Comparison of ENCODE assay signal across 10 cellular contexts in genomic region chr18:9803698-9804516, GRCh38.
DNase-seq lines count a peak whose midpoint lies in the region; ATAC-seq, FAIRE-seq and TF ChIP-seq lines count a peak whose summit lies in the region.
"Had no signal": no experiment of that assay in that cellular context is flagged by ENCODE, and none has a peak within 500 bp of the region (broad histone marks: within the 10 kb centered on the region; RNA-seq: fewer than 3 reads in every experiment).

No MANE protein-coding gene starts in this region.

- no peaks in the 10 kb centered on the region for H3K4me1 Mint-ChIP-seq in stimulated activated effector memory CD8-positive, alpha-beta T cell treated with anti-CD3 and anti-CD28 coated beads, Interleukin-12 subunit alpha, Interleukin-12 subunit beta, amount 100 ng/mL, for 72 hours
- H3K4me1 Mint-ChIP-seq: activated naive CD4-positive, alpha-beta T cell treated with anti-CD3 and anti-CD28 coated beads, Interleukin-2, amount 10 ng/mL, durations not matched to agents 7 days and 5 days had no signal

- no peaks in the 10 kb centered on the region for H3K79me2 ChIP-seq in keratinocyte (ENCODE audit: control insufficient read depth, insufficient read depth, low read length)

- TF ChIP-seq CTCF in adrenal gland (IDR thresholded peaks at IDR 0.05) (no peak), keratinocyte (optimal IDR thresholded peaks at IDR 0.05 in 1 of 3, IDR thresholded peaks at IDR 0.05 in 1 of 3, conservative IDR thresholded peaks at IDR 0.05 in 1 of 3; ENCODE audit: extremely low read depth in 1 of 3, insufficient read depth in 2 of 3, low read length in 3 of 3) (no peak), uterus (IDR thresholded peaks at IDR 0.05) (no peak)

- no peaks in the 10 kb centered on the region for H3K36me3 Mint-ChIP-seq in stimulated activated effector memory CD8-positive, alpha-beta T cell treated with anti-CD3 and anti-CD28 coated beads, Interleukin-12 subunit alpha, Interleukin-12 subunit beta, amount 100 ng/mL, for 72 hours
- H3K36me3 Mint-ChIP-seq: activated naive CD4-positive, alpha-beta T cell treated with anti-CD3 and anti-CD28 coated beads, Interleukin-2, amount 10 ng/mL, durations not matched to agents 7 days and 5 days had no signal

- H3K4me1 ChIP-seq in adrenal gland (replicated peaks in 1 of 2) (peaks cover 35 to 46% of the 10 kb centered on the region in 2 donors), keratinocyte (ENCODE audit: control insufficient read depth, extremely low read depth, insufficient read depth, low read length) (peaks cover 13% of the 10 kb centered on the region), uterus (peaks cover 0 to 2% of the 10 kb centered on the region in 2 donors)

- no peak overlapping the region for H2AFZ ChIP-seq in keratinocyte (ENCODE audit: control insufficient read depth, low read length)

- H3K27ac ChIP-seq in adrenal gland (peak overlapping the region; percentile 73 to 91 (median 88)), keratinocyte (ENCODE audit: control insufficient read depth, insufficient read depth, low read length) (no peak overlapping the region), substantia nigra (ENCODE audit: low read depth, low read length, poor library complexity, severe bottlenecking) (peak overlapping the region; percentile 32), uterus (no peak overlapping the region)
- H3K27ac ChIP-seq: SJSA1 had no signal

- no peaks in the 10 kb centered on the region for H3K9me3 Mint-ChIP-seq in stimulated activated effector memory CD8-positive, alpha-beta T cell treated with anti-CD3 and anti-CD28 coated beads, Interleukin-12 subunit alpha, Interleukin-12 subunit beta, amount 100 ng/mL, for 72 hours
- H3K9me3 Mint-ChIP-seq: activated naive CD4-positive, alpha-beta T cell treated with anti-CD3 and anti-CD28 coated beads, Interleukin-2, amount 10 ng/mL, durations not matched to agents 7 days and 5 days had no signal

- no peaks in the 10 kb centered on the region for H4K20me1 ChIP-seq in keratinocyte (ENCODE audit: control insufficient read depth, extremely low read depth, insufficient read depth, low read length)

- ATAC-seq in HG02623 (IDR thresholded peaks at IDR 0.05; ENCODE audit: unreplicated experiment) (no peak), HG02852 (IDR thresholded peaks at IDR 0.05; ENCODE audit: unreplicated experiment) (no peak)
- ATAC-seq in stimulated activated effector memory CD8-positive, alpha-beta T cell treated with anti-CD3 and anti-CD28 coated beads, Interleukin-12 subunit alpha, Interleukin-12 subunit beta, amount 100 ng/mL, for 72 hours: no peak

- H3K27ac Mint-ChIP-seq in stimulated activated effector memory CD8-positive, alpha-beta T cell treated with anti-CD3 and anti-CD28 coated beads, Interleukin-12 subunit alpha, Interleukin-12 subunit beta, amount 100 ng/mL, for 72 hours: no peak overlapping the region
- H3K27ac Mint-ChIP-seq: activated naive CD4-positive, alpha-beta T cell treated with anti-CD3 and anti-CD28 coated beads, Interleukin-2, amount 10 ng/mL, durations not matched to agents 7 days and 5 days had no signal

- H3K4me3 Mint-ChIP-seq in stimulated activated effector memory CD8-positive, alpha-beta T cell treated with anti-CD3 and anti-CD28 coated beads, Interleukin-12 subunit alpha, Interleukin-12 subunit beta, amount 100 ng/mL, for 72 hours: no peak overlapping the region
- H3K4me3 Mint-ChIP-seq: activated naive CD4-positive, alpha-beta T cell treated with anti-CD3 and anti-CD28 coated beads, Interleukin-2, amount 10 ng/mL, durations not matched to agents 7 days and 5 days had no signal

- TF ChIP-seq POLR2A in adrenal gland (IDR thresholded peaks at IDR 0.05) (no peak), uterus (IDR thresholded peaks at IDR 0.05) (no peak)

- H3K9me3 ChIP-seq in adrenal gland (replicated peaks in 1 of 3) (no peaks in the 10 kb centered on the region), keratinocyte (ENCODE audit: control insufficient read depth, low read depth, low read length) (no peaks in the 10 kb centered on the region), uterus (no peaks in the 10 kb centered on the region)
- H3K9me3 ChIP-seq: SJSA1 had no signal

- peak overlapping the region; percentile 34 for H3K4me2 ChIP-seq in keratinocyte (ENCODE audit: control insufficient read depth, extremely low read depth, insufficient read depth, low read depth, low read length)

- dilution Hi-C loops in keratinocyte (cut with MboI; ENCODE audit: extremely low pct_ligation_motif_present, low sequenced_read_pairs): no loop called here

- H3K9ac ChIP-seq in keratinocyte (ENCODE audit: control insufficient read depth, extremely low read depth, insufficient read depth, low read length): no peak overlapping the region

- no peaks in the 10 kb centered on the region for H3K9me1 ChIP-seq in keratinocyte (ENCODE audit: control insufficient read depth, extremely low read depth, insufficient read depth, low read length)

- no peaks in the 10 kb centered on the region for H3K27me3 ChIP-seq in adrenal gland
- H3K27me3 ChIP-seq in keratinocyte (ENCODE audit: control insufficient read depth, extremely low read depth, insufficient read depth, low read length): no peaks in the 10 kb centered on the region
- H3K27me3 ChIP-seq in uterus: no peaks in the 10 kb centered on the region
- H3K27me3 ChIP-seq: SJSA1 had no signal

- no peak for FAIRE-seq in keratinocyte (lab: Jason Lieb, UNC)

- WGBS in adrenal gland, 4 donors: 45 to 57% (median 53%) methylated on average over 18 to 19 of the region's 19 CpGs

- H3K4me3 ChIP-seq in adrenal gland (no peak overlapping the region), keratinocyte (ENCODE audit: control insufficient read depth in 2 of 3, extremely low read depth in 1 of 3, insufficient read depth in 2 of 3, low read depth in 1 of 3, low read length in 3 of 3) (no peak overlapping the region), uterus (no peak overlapping the region)
- H3K4me3 ChIP-seq: SJSA1 had no signal

- intact Hi-C loops in adrenal gland (cut with DNase I): loop anchor here in 1 of 2 donors (10.0 kb wide), 1 partner anchor 71 kb away; no protein-coding TSS in a partner anchor
- intact Hi-C loops in uterus (cut with DNase I; ENCODE audit: low total_unique reads): no loop called here

- H3K36me3 ChIP-seq in adrenal gland (replicated peaks in 1 of 2) (no peaks in the 10 kb centered on the region), keratinocyte (ENCODE audit: control insufficient read depth in 2 of 2, extremely low read depth in 1 of 2, insufficient read depth in 2 of 2, low read length in 2 of 2) (peaks cover 4% of the 10 kb centered on the region in 2 experiments), uterus (no peaks in the 10 kb centered on the region)

- DNase-seq in MV-4-11 (lab: John Stamatoyannopoulos, UW) (peak; percentile 19), adrenal gland (peak; percentile 74 to 89 (median 83)), keratinocyte (ENCODE audit: low read depth, low spot score) (no peak), substantia nigra (lab: John Stamatoyannopoulos, UW) (peak in 24 of 49 donors; percentile 17 to 60 (median 37)), uterus (no peak)
- DNase-seq in stimulated activated effector memory CD8-positive, alpha-beta T cell treated with anti-CD3 and anti-CD28 coated beads, Interleukin-12 subunit alpha, Interleukin-12 subunit beta, amount 100 ng/mL, for 72 hours (ENCODE audit: low spot score in 2 of 2): no peak
- DNase-seq: activated naive CD4-positive, alpha-beta T cell treated with anti-CD3 and anti-CD28 coated beads, Interleukin-2, amount 10 ng/mL, durations not matched to agents 7 days and 5 days had no signal

Comparison
In these comparisons a context has a peak if more than half of its experiments do, and no peak if none do; other contexts are left out.
1. DNase-seq: peak in MV-4-11 (single experiment) and adrenal gland (7 of 7); none in keratinocyte (single experiment), stimulated activated effector memory CD8-positive, alpha-beta T cell treated with anti-CD3 and anti-CD28 coated beads, Interleukin-12 subunit alpha, Interleukin-12 subunit beta, amount 100 ng/mL, for 72 hours (0 of 2) and uterus (0 of 2).
2. H3K27ac ChIP-seq: peak in adrenal gland (5 of 5) and substantia nigra (single experiment); none in keratinocyte (single experiment) and uterus (0 of 2).